1 cellular context compared by ENCODE assay signal in the genomic region with DNA sequence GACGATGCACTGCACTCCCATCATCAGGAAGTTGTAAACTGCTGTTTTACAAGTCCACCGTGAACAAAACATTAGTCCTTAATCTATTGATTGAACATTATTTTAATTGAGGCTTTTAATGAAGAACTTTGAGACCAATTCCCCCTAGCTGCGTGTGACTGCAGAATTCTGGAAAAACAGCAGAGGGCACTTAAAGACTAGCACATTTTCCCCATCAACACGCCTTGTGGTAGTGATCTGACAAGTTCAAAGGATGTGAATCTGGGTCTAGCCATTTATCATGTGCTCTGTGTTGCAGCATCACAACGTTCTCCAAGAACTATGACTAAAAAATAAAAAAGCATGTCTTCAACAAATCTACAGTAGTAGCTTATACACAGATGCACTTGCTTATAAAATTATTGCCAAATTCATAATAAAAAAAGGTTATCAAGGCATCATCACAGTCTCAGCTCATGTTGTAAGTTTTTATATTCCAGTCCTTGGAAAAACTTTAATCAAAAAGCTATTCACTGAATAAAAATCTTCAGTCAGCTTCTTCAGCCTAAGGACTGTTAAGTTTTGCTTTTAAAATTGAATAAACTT.
TF ChIP-seq lines count a peak whose summit lies in the region.

No MANE protein-coding gene starts in this region.

TF ChIP-seq in liver, 16 proteins besides CTCF, POLR2A, EP300 and RAD21 (continued from another document):
- TF ChIP-seq, protein P1, sequence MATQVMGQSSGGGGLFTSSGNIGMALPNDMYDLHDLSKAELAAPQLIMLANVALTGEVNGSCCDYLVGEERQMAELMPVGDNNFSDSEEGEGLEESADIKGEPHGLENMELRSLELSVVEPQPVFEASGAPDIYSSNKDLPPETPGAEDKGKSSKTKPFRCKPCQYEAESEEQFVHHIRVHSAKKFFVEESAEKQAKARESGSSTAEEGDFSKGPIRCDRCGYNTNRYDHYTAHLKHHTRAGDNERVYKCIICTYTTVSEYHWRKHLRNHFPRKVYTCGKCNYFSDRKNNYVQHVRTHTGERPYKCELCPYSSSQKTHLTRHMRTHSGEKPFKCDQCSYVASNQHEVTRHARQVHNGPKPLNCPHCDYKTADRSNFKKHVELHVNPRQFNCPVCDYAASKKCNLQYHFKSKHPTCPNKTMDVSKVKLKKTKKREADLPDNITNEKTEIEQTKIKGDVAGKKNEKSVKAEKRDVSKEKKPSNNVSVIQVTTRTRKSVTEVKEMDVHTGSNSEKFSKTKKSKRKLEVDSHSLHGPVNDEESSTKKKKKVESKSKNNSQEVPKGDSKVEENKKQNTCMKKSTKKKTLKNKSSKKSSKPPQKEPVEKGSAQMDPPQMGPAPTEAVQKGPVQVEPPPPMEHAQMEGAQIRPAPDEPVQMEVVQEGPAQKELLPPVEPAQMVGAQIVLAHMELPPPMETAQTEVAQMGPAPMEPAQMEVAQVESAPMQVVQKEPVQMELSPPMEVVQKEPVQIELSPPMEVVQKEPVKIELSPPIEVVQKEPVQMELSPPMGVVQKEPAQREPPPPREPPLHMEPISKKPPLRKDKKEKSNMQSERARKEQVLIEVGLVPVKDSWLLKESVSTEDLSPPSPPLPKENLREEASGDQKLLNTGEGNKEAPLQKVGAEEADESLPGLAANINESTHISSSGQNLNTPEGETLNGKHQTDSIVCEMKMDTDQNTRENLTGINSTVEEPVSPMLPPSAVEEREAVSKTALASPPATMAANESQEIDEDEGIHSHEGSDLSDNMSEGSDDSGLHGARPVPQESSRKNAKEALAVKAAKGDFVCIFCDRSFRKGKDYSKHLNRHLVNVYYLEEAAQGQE (IDR thresholded peaks at IDR 0.05), result no peak
- TF ChIP-seq, protein P2, sequence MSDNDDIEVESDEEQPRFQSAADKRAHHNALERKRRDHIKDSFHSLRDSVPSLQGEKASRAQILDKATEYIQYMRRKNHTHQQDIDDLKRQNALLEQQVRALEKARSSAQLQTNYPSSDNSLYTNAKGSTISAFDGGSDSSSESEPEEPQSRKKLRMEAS (IDR thresholded peaks at IDR 0.05), result no peak
- no peak for TF ChIP-seq YY1 (IDR thresholded peaks at IDR 0.05)
